ENCODE assay signal across 23 cellular contexts in the genomic region with DNA sequence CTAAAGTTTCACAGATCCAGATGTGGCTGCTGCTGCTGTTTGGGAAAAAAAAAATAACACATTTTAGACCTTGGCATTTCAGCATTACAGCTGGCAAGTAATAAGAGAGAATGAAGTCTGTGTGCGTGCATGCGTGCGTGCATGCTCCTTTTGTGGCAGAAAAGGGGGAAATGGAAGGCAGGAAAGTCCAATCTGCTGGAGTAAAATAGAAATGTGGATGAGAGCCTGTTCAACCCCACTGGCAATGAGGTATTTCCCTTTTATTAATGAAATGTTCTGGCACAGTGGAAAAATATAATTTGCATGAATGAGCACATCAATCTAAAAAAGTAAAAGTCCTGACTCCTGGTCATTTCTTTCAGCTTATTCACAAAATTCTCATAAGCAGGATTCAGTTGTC.
DNase-seq lines count a peak whose midpoint lies in the region; ATAC-seq and TF ChIP-seq lines count a peak whose summit lies in the region.
"Had no signal": no experiment of that assay in that cellular context is flagged by ENCODE, and none has a peak within 500 bp of the region (broad histone marks: within the 10 kb centered on the region; RNA-seq: fewer than 3 reads in every experiment).

No MANE protein-coding gene starts in this region.

- ATAC-seq in HG03045 (IDR thresholded peaks at IDR 0.05; ENCODE audit: unreplicated experiment) = no peak
- no peak for ATAC-seq in GM18867 (IDR thresholded peaks at IDR 0.05; ENCODE audit: unreplicated experiment)
- ATAC-seq: HCT116 had no signal

- no peaks in the 10 kb centered on the region for H3K36me3 ChIP-seq in OCI-LY1 (ENCODE audit: insufficient read depth, low read length)
- no peaks in the 10 kb centered on the region for H3K36me3 ChIP-seq in neuron (ENCODE audit: insufficient read depth, low read length)
- H3K36me3 ChIP-seq: prostate gland, sigmoid colon, tibial nerve had no signal

- H3K4me1 ChIP-seq in OCI-LY1 (ENCODE audit: insufficient read depth, low read length, severe bottlenecking) (peaks cover 58% of the 10 kb centered on the region), neuron (ENCODE audit: insufficient read depth, low read length) (peaks cover 15% of the 10 kb centered on the region)
- H3K4me1 ChIP-seq: prostate gland, tibial nerve had no signal

- 0 out of 2 replicates have a peak overlapping the region, but pooled peaks have one; percentile 9 for H3K4me2 ChIP-seq in OCI-LY1 (ENCODE audit: low read length)
- H3K4me2 ChIP-seq: PC-9 had no signal

- H3K9me2 ChIP-seq in OCI-LY1 (ENCODE audit: low read depth, low read length) = no peaks in the 10 kb centered on the region

- H3K9me3 ChIP-seq in OCI-LY1 (ENCODE audit: low read length) = no peaks in the 10 kb centered on the region
- H3K9me3 ChIP-seq in neuron (ENCODE audit: low read length) = no peaks in the 10 kb centered on the region
- H3K9me3 ChIP-seq: prostate gland, sigmoid colon, tibial nerve had no signal

- H3K27me3 ChIP-seq in OCI-LY1 (ENCODE audit: insufficient read depth, low read length) (no peaks in the 10 kb centered on the region), neuron (ENCODE audit: insufficient read depth, low read length) (no peaks in the 10 kb centered on the region)
- H3K27me3 ChIP-seq: sigmoid colon, tibial nerve had no signal

- no peaks in the 10 kb centered on the region for H3K79me2 ChIP-seq in OCI-LY1 (ENCODE audit: insufficient read depth, low read length)

- in situ Hi-C loops in Caki2 (cut with HindIII; ENCODE audit: low pct_unique_long_range_greater_than_20kb, low sequenced_read_pairs) = no loop called here

- H4K20me1 ChIP-seq in OCI-LY1 (ENCODE audit: insufficient read depth, low read length) = no peaks in the 10 kb centered on the region

- DNase-seq in Caki2 (ENCODE audit: low read depth) (peak; percentile 23), fibroblast of peridontal ligament (ENCODE audit: extremely low read depth) (peak; percentile 29), COLO829 (ENCODE audit: low spot score) (no peak)
- DNase-seq: activated CD4-positive, alpha-beta memory T cell treated with anti-CD3 and anti-CD28 coated beads, Interleukin-2, amount 10 ng/mL, durations not matched to agents 7 days and 5 days; activated CD4-positive, alpha-beta T cell treated with anti-CD3 and anti-CD28 coated beads for 1 hour; activated CD8-positive, alpha-beta memory T cell treated with anti-CD3 and anti-CD28 coated beads, Interleukin-2, amount 50 U/mL, for 48 hours; activated naive CD4-positive, alpha-beta T cell treated with Interleukin-2 at 50 U/mL for 16 hours; NCI-H1092 treated with DMSO at 0.1 percent for 48 hours; NCI-H1930; NCI-H526 treated with DMSO at 0.1 percent for 48 hours; NK-92 treated with Interleukin-12 subunit alpha and Interleukin-12 subunit beta, amount 100 ng/mL, for 24 hours; nucleus accumbens; PC-9; Right ventricle myocardium superior; sigmoid colon; stimulated activated CD4-positive, alpha-beta T cell treated with anti-CD3 and anti-CD28 coated beads, Interleukin-4, amount 100 ng/mL, for 24 hours had no signal

- H3K27ac ChIP-seq in OCI-LY1 (ENCODE audit: low read depth, low read length, poor library complexity, severe bottlenecking) = peak overlapping the region; percentile 49
- H3K27ac ChIP-seq: PC-9, prostate gland, sigmoid colon, tibial nerve had no signal

- H3K9ac ChIP-seq in OCI-LY1 (ENCODE audit: low read length) = no peak overlapping the region

- H2AFZ ChIP-seq in OCI-LY1 (ENCODE audit: low read length) (peak overlapping the region; percentile 60), neuron (ENCODE audit: low read depth, low read length) (peak overlapping the region; percentile 67)
- H2AFZ ChIP-seq: PC-9 had no signal

- H3K4me3 ChIP-seq in OCI-LY1 (ENCODE audit: low read depth, low read length, poor library complexity, severe bottlenecking) (no peak overlapping the region), neuron (ENCODE audit: low read length) (no peak overlapping the region)
- H3K4me3 ChIP-seq: PC-9, prostate gland, sigmoid colon, tibial nerve had no signal

- H3F3A ChIP-seq in OCI-LY1 (ENCODE audit: insufficient read depth, low read length) = no peaks in the 10 kb centered on the region; the same call in 1 of the 2 replicates

- no peak for TF ChIP-seq CTCF in OCI-LY1 (IDR thresholded peaks at IDR 0.05; ENCODE audit: low read length)
